In the genomic region with DNA sequence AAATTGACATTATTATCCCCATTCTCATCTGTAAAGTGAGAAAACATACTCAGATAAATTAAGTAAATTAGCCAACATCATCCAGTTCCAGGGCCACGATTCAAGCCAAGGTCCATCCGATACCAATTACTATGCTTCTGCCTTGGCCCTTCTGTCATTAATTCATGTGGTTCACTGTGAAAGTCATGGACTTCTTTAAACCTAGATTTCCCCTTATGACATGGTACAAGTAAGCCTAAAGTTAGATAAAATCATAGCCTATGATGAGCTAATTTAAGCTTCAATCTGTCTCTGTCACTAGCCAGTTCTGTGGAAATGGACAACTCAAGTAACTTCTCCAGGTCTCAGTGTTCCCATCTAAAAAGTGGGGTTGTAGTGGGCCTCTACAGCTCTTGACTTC, we compare ENCODE assay signal across 12 cellular contexts.
DNase-seq lines count a peak whose midpoint lies in the region; ATAC-seq and TF ChIP-seq lines count a peak whose summit lies in the region.
"Had no signal": no experiment of that assay in that cellular context is flagged by ENCODE, and none has a peak within 500 bp of the region (broad histone marks: within the 10 kb centered on the region; RNA-seq: fewer than 3 reads in every experiment).

No MANE protein-coding gene starts in this region.

- H3K36me3 Mint-ChIP-seq in CD8-positive, alpha-beta T cell = no peaks in the 10 kb centered on the region

- no peak for TF ChIP-seq POLR2A in sigmoid colon (IDR thresholded peaks at IDR 0.05)

- H3K4me2 ChIP-seq in PC-3 (ENCODE audit: low read length) = peak overlapping the region; percentile 79

- H3K9me2 ChIP-seq in PC-3 (replicated peaks; ENCODE audit: low read length) = no peaks in the 10 kb centered on the region

- POLR2A ChIA-PET in CD8-positive, alpha-beta T cell (lab: Charles Lee) = no interaction called here
- POLR2A ChIA-PET in PC-3 (lab: Charles Lee; ENCODE audit: unreplicated experiment) = interaction anchor here (0.6 kb wide), 1 partner anchor 15 kb away, joined by 3 read pairs; no protein-coding TSS in a partner anchor

- intact Hi-C loops in CD8-positive, alpha-beta T cell (cut with DNase I, micrococcal nuclease) = no loop called here
- intact Hi-C loops in PC-3 (cut with micrococcal nuclease) (loop anchor here (2.0 to 10.0 kb wide), 2 partner anchors 217 to 225 kb away; a partner anchor contains a TSS), sigmoid colon (cut with DNase I) (loop anchor here (5.0 kb wide), 1 partner anchor 34 kb away; no protein-coding TSS in a partner anchor)

- H3K4me3 ChIP-seq in CD8-positive, alpha-beta T cell (ENCODE audit: low read depth, low read length) = no peak overlapping the region
- H3K4me3 ChIP-seq in PC-3 (ENCODE audit: low read length) (no peak overlapping the region), sigmoid colon (no peak overlapping the region)
- H3K4me3 ChIP-seq: testis had no signal

- H3K36me3 ChIP-seq in CD8-positive, alpha-beta T cell (ENCODE audit: insufficient read depth, low read length) = no peaks in the 10 kb centered on the region
- H3K36me3 ChIP-seq in PC-3 (ENCODE audit: low read depth, low read length) (no peaks in the 10 kb centered on the region), sigmoid colon (no peaks in the 10 kb centered on the region)

- no peak for TF ChIP-seq CTCF in CD8-positive, alpha-beta T cell (IDR thresholded peaks at IDR 0.05)
- TF ChIP-seq CTCF in PC-3 (conservative IDR thresholded peaks at IDR 0.05; ENCODE audit: low read depth, low read length) = no peak
- TF ChIP-seq CTCF in sigmoid colon (IDR thresholded peaks at IDR 0.05) = no peak

- DNase-seq in CD8-positive, alpha-beta T cell = no peak
- no peak for DNase-seq in PC-3
- no peak for DNase-seq in epithelial cell of prostate (ENCODE audit: low read depth, low spot score)
- no peak for DNase-seq in sigmoid colon
- DNase-seq in germinal center (ENCODE audit: low spot score) = no peak
- DNase-seq in activated CD8-positive, alpha-beta memory T cell treated with anti-CD3 and anti-CD28 coated beads, Interleukin-2, amount 50 U/mL, for 48 hours = no peak
- no peak for DNase-seq in cerebellar cortex (ENCODE audit: low spot score)
- DNase-seq: DND-41, midbrain, NCI-H1417 treated with DMSO at 0.1 percent for 48 hours, testis had no signal

- TF ChIP-seq EP300 in sigmoid colon (IDR thresholded peaks at IDR 0.05) = no peak

- H3K9me3 ChIP-seq in CD8-positive, alpha-beta T cell (ENCODE audit: low read length) = no peaks in the 10 kb centered on the region
- H3K9me3 ChIP-seq in PC-3 (ENCODE audit: low read length) = no peaks in the 10 kb centered on the region
- H3K9me3 ChIP-seq in sigmoid colon = no peaks in the 10 kb centered on the region
- H3K9me3 ChIP-seq: testis had no signal

- no peak overlapping the region for H3K4me3 Mint-ChIP-seq in CD8-positive, alpha-beta T cell

- H3K9me3 Mint-ChIP-seq in CD8-positive, alpha-beta T cell = no peaks in the 10 kb centered on the region

- no peaks in the 10 kb centered on the region for H3K27me3 Mint-ChIP-seq in CD8-positive, alpha-beta T cell (ENCODE audit: low read depth)

- H3K9ac ChIP-seq in PC-3 (ENCODE audit: low read length) = peak overlapping the region; percentile 83

- no peak overlapping the region for H3K27ac ChIP-seq in CD8-positive, alpha-beta T cell (ENCODE audit: low read depth, low read length)
- H3K27ac ChIP-seq in PC-3 (ENCODE audit: low read length) (peak overlapping the region; percentile 97), epithelial cell of prostate (peak overlapping the region; percentile 98), sigmoid colon (peak overlapping the region; percentile 41 to 62 (median 48))
- H3K27ac ChIP-seq: testis had no signal

- no TSS peak for BruUV-seq in PC-3 (replicated peaks; lab: Mats Ljungman, UMichigan)

- WGBS in sigmoid colon, 2 donors = 67 to 86% methylated on average over 2 of the region's 2 CpGs

- peaks cover 12% of the 10 kb centered on the region for H3K4me1 Mint-ChIP-seq in CD8-positive, alpha-beta T cell (ENCODE audit: low read depth)

- H2AFZ ChIP-seq in PC-3 (ENCODE audit: low read length) = no peak overlapping the region

- H4K20me1 ChIP-seq in PC-3 (ENCODE audit: low read length) = no peaks in the 10 kb centered on the region

- H3K27me3 ChIP-seq in CD8-positive, alpha-beta T cell (ENCODE audit: insufficient read depth, low read length) = no peaks in the 10 kb centered on the region
- H3K27me3 ChIP-seq in PC-3 (ENCODE audit: low read length) (no peaks in the 10 kb centered on the region), sigmoid colon (no peaks in the 10 kb centered on the region)
- H3K27me3 ChIP-seq: testis had no signal

- no peaks in the 10 kb centered on the region for H3K4me1 ChIP-seq in CD8-positive, alpha-beta T cell (ENCODE audit: insufficient read depth, low read length)
- peaks cover 39% of the 10 kb centered on the region for H3K4me1 ChIP-seq in PC-3 (ENCODE audit: insufficient read depth, low read length)
- H3K4me1 ChIP-seq in sigmoid colon = peaks cover 2 to 55% (median 44%) of the 10 kb centered on the region in 4 donors

- CTCF ChIA-PET in CD8-positive, alpha-beta T cell (lab: Charles Lee) = no interaction called here
- CTCF ChIA-PET in PC-3 (lab: Charles Lee) = no interaction called here

- no peaks in the 10 kb centered on the region for H3K79me2 ChIP-seq in PC-3 (ENCODE audit: low read length)

- no peak for ATAC-seq in CD8-positive, alpha-beta T cell
- ATAC-seq in PC-3 = no peak
- no peak for ATAC-seq in GM21528 (IDR thresholded peaks at IDR 0.05; ENCODE audit: low FRiP score, unreplicated experiment)

- peak overlapping the region; percentile 8 for H3K27ac Mint-ChIP-seq in CD8-positive, alpha-beta T cell

- no peaks in the 10 kb centered on the region for H3F3A ChIP-seq in PC-3 (ENCODE audit: low read length, unreplicated experiment)

Comparison
In these comparisons a context has a peak if more than half of its experiments do, and no peak if none do; other contexts are left out.
1. intact Hi-C loops: an anchor here in PC-3 (2.0 to 10.0 kb wide) and sigmoid colon (5.0 kb wide); none called in CD8-positive, alpha-beta T cell.